ENCODE assay signal across 18 cellular contexts in genomic region chr2:4247796-4248195, GRCh38.
DNase-seq lines count a peak whose midpoint lies in the region; ATAC-seq and TF ChIP-seq lines count a peak whose summit lies in the region.
"Had no signal": no experiment of that assay in that cellular context is flagged by ENCODE, and none has a peak within 500 bp of the region (broad histone marks: within the 10 kb centered on the region; RNA-seq: fewer than 3 reads in every experiment).

No MANE protein-coding gene starts in this region.

- DNase-seq in SJCRH30: peak; percentile 71 to 82
- DNase-seq in brain microvascular endothelial cell: peak; percentile 37
- DNase-seq in upper lobe of right lung: no peak
- DNase-seq in CD1c-positive myeloid dendritic cell (ENCODE audit: extremely low spot score): no peak
- no peak for DNase-seq in SKM-1 (lab: John Stamatoyannopoulos, UW; ENCODE audit: unreplicated experiment)
- DNase-seq: Calu3; CD4-positive, alpha-beta memory T cell; COR-L47; DMS53; DMS79 treated with DMSO at 0.1 percent for 48 hours; GF-D8; GOT3; H7; HCEC 1CT had no signal

- ATAC-seq in upper lobe of right lung: peak; percentile 16
- ATAC-seq in gastroesophageal sphincter: no peak

- H3K36me3 ChIP-seq in SJCRH30 (no peaks in the 10 kb centered on the region), brain microvascular endothelial cell (replicated peaks) (no peaks in the 10 kb centered on the region), upper lobe of right lung (no peaks in the 10 kb centered on the region), gastroesophageal sphincter (no peaks in the 10 kb centered on the region)
- H3K36me3 ChIP-seq: BLaER1 had no signal

- no peak for TF ChIP-seq CTCF in C4-2B (conservative IDR thresholded peaks at IDR 0.05)
- TF ChIP-seq CTCF in brain microvascular endothelial cell (IDR thresholded peaks at IDR 0.05; ENCODE audit: low read depth, low read length, missing control alignments): no peak
- no peak for TF ChIP-seq CTCF in upper lobe of right lung (IDR thresholded peaks at IDR 0.05)
- no peak for TF ChIP-seq CTCF in gastroesophageal sphincter (IDR thresholded peaks at IDR 0.05)

- H3K4me3 ChIP-seq in SJCRH30: no peak overlapping the region
- H3K4me3 ChIP-seq in brain microvascular endothelial cell (ENCODE audit: low read depth, low read length): no peak overlapping the region
- no peak overlapping the region for H3K4me3 ChIP-seq in upper lobe of right lung
- no peak overlapping the region for H3K4me3 ChIP-seq in gastroesophageal sphincter
- H3K4me3 ChIP-seq: BLaER1 had no signal

- H3K27ac ChIP-seq in C4-2B: peak overlapping the region; percentile 97
- peak overlapping the region; percentile 69 for H3K27ac ChIP-seq in SJCRH30
- no peak overlapping the region for H3K27ac ChIP-seq in brain microvascular endothelial cell
- H3K27ac ChIP-seq in upper lobe of right lung: no peak overlapping the region
- no peak overlapping the region for H3K27ac ChIP-seq in gastroesophageal sphincter
- H3K27ac ChIP-seq: 22Rv1, BLaER1 had no signal

- H3K27me3 ChIP-seq in SJCRH30 (no peaks in the 10 kb centered on the region), brain microvascular endothelial cell (replicated peaks) (no peaks in the 10 kb centered on the region), upper lobe of right lung (no peaks in the 10 kb centered on the region), gastroesophageal sphincter (no peaks in the 10 kb centered on the region)
- H3K27me3 ChIP-seq: BLaER1 had no signal

- peaks cover 27% of the 10 kb centered on the region for H3K4me1 ChIP-seq in SJCRH30
- H3K4me1 ChIP-seq in upper lobe of right lung: no peaks in the 10 kb centered on the region
- no peaks in the 10 kb centered on the region for H3K4me1 ChIP-seq in gastroesophageal sphincter
- H3K4me1 ChIP-seq: BLaER1 had no signal

- no peak for TF ChIP-seq POLR2A in gastroesophageal sphincter (IDR thresholded peaks at IDR 0.05)

- H3K9me3 ChIP-seq in SJCRH30 (replicated peaks) (no peaks in the 10 kb centered on the region), upper lobe of right lung (no peaks in the 10 kb centered on the region), gastroesophageal sphincter (no peaks in the 10 kb centered on the region)

- WGBS in gastroesophageal sphincter (ENCODE audit: low coverage in 1 of 2), 2 donors: 17 to 29% methylated on average over 1 of the region's 3 CpGs

- no peak for TF ChIP-seq EP300 in gastroesophageal sphincter (IDR thresholded peaks at IDR 0.05)

- intact Hi-C loops in upper lobe of right lung (cut with DNase I): no loop called here

- in situ Hi-C loops in brain microvascular endothelial cell (cut with HindIII; ENCODE audit: low pct_ligation_motif_present, low sequenced_read_pairs): no loop called here

Comparison
In these comparisons a context has a peak if more than half of its experiments do, and no peak if none do; other contexts are left out.
1. H3K27ac ChIP-seq: peak in C4-2B (single experiment) and SJCRH30 (single experiment); none in brain microvascular endothelial cell (single experiment), upper lobe of right lung (single experiment) and gastroesophageal sphincter (0 of 4).
2. DNase-seq: peak in SJCRH30 (2 of 2) and brain microvascular endothelial cell (single experiment); none in upper lobe of right lung (single experiment), CD1c-positive myeloid dendritic cell (single experiment) and SKM-1 (single experiment).